In genomic region chr2:43276962-43277383, GRCh38 we compare ENCODE assay signal across 9 cellular contexts. TPM values are rescaled to one million over a fixed set of nuclear protein-coding genes. Genes with fewer than 3 reads are reported as not detected.
A peak's percentile ranks its signal among the peaks of the same experiment; 100 is the strongest.
DNase-seq lines count a peak whose midpoint lies in the region; ATAC-seq and TF ChIP-seq lines count a peak whose summit lies in the region.
"Had no signal": no experiment of that assay in that cellular context is flagged by ENCODE, and none has a peak within 500 bp of the region (broad histone marks: within the 10 kb centered on the region; RNA-seq: fewer than 3 reads in every experiment).

No MANE protein-coding gene starts in this region.

- intact Hi-C loops in sciatic nerve (cut with DNase I), result no loop called here

- TF ChIP-seq CTCF in fibroblast of mammary gland (conservative IDR thresholded peaks at IDR 0.05; ENCODE audit: control insufficient read depth, insufficient read depth, low read depth, low read length) (no peak), RWPE1 (conservative IDR thresholded peaks at IDR 0.05; ENCODE audit: low read depth) (no peak)

- DNase-seq in EL (peak; percentile 36), RPMI7951 (ENCODE audit: low read depth) (peak; percentile 59), fibroblast of mammary gland (ENCODE audit: low read depth) (peak; percentile 45), sciatic nerve (ENCODE audit: low spot score) (no peak), RWPE1 (ENCODE audit: low spot score) (no peak)
- DNase-seq: activated naive CD4-positive, alpha-beta T cell treated with anti-CD3 and anti-CD28 coated beads, Interleukin-2, amount 10 ng/mL, durations not matched to agents 7 days and 5 days had no signal

- POLR2A ChIA-PET in RWPE1 (lab: Yijun Ruan, JAX; ENCODE audit: low non-redundant PET), result no interaction called here

- H3K4me3 ChIP-seq in fibroblast of mammary gland (ENCODE audit: control insufficient read depth, low read depth, low read length), result no peak overlapping the region

- CTCF ChIA-PET in RWPE1 (lab: Yijun Ruan, JAX), result no interaction called here

- ATAC-seq in sciatic nerve (peak; percentile 46), GM18870 (IDR thresholded peaks at IDR 0.05; ENCODE audit: unreplicated experiment) (no peak), HG02938 (IDR thresholded peaks at IDR 0.05; ENCODE audit: unreplicated experiment) (no peak), HG03025 (IDR thresholded peaks at IDR 0.05; ENCODE audit: low FRiP score, unreplicated experiment) (no peak)

- no peak overlapping the region for H3K27ac ChIP-seq in RWPE1

RNA-seq across cellular contexts. Expression of gene ZFP36L2, which starts 50.6 kb away (rescaled TPM):
- total RNA-seq in RPMI7951 (2014; rRNA removed; shearing (Covaris generic)), result 6.4 and 9.1 TPM in 2 replicates
- 172 TPM for total RNA-seq in sciatic nerve

Comparison
In these comparisons a context has a peak if more than half of its experiments do, and no peak if none do; other contexts are left out.
1. DNase-seq: peak in EL (single experiment), RPMI7951 (single experiment) and fibroblast of mammary gland (single experiment); none in sciatic nerve (single experiment) and RWPE1 (single experiment).
2. RNA of gene ZFP36L2, which starts 50.6 kb away (total RNA-seq): 172 TPM in sciatic nerve (single experiment); 6.4 to 9.1 TPM in RPMI7951; every median in the first group is over 10 times any median in the second.